ENCODE assay signal across 1 cellular context in the genomic region with DNA sequence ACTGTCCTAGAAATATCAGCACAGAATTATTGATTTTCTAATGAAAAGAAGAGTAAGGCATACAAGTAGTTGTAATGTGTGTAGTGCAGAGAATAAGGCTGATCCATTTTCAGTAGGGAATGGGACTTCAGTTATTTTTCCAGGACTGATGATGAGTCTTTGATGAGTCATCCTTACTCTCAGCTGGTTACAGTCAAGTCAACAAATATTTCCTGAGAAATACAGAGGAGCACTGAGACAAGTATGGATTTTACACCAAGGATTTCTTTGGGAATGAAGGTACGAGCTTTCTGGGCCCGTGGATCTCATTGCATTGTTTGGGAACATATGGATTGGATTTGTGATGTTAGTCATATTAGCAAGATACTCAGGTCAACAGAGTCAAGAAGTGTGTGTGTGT.
TF ChIP-seq lines count a peak whose summit lies in the region.

No MANE protein-coding gene starts in this region.

TF ChIP-seq in IMR-90, 13 proteins besides CTCF, POLR2A, EP300 and RAD21 (continued from another document):
- TF ChIP-seq, protein P1, sequence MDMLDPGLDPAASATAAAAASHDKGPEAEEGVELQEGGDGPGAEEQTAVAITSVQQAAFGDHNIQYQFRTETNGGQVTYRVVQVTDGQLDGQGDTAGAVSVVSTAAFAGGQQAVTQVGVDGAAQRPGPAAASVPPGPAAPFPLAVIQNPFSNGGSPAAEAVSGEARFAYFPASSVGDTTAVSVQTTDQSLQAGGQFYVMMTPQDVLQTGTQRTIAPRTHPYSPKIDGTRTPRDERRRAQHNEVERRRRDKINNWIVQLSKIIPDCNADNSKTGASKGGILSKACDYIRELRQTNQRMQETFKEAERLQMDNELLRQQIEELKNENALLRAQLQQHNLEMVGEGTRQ (IDR thresholded peaks at IDR 0.05; ENCODE audit: low read depth, low read length): no peak
- TF ChIP-seq CEBPB (IDR thresholded peaks at IDR 0.05; ENCODE audit: low read depth, low read length): no peak
- peak; percentile 60; the same call in 1 of the 2 replicates for TF ChIP-seq BHLHE40 (IDR thresholded peaks at IDR 0.05; ENCODE audit: low read depth, low read length)
- TF ChIP-seq FOS (IDR thresholded peaks at IDR 0.05; ENCODE audit: low read depth, low read length): peak; percentile 98
- peak; percentile 53; the same call in 1 of the 2 replicates for TF ChIP-seq MAFK (IDR thresholded peaks at IDR 0.05; ENCODE audit: low read depth, low read length)
- TF ChIP-seq RFX5 (IDR thresholded peaks at IDR 0.05; ENCODE audit: low read depth, low read length): no peak
- no peak for TF ChIP-seq MAZ (IDR thresholded peaks at IDR 0.05; ENCODE audit: borderline replicate concordance, low read depth, low read length)
- TF ChIP-seq NFE2L2 (IDR thresholded peaks at IDR 0.05; ENCODE audit: low read depth, low read length): peak; percentile 81
